ENCODE assay signal across 17 cellular contexts in the genomic region with DNA sequence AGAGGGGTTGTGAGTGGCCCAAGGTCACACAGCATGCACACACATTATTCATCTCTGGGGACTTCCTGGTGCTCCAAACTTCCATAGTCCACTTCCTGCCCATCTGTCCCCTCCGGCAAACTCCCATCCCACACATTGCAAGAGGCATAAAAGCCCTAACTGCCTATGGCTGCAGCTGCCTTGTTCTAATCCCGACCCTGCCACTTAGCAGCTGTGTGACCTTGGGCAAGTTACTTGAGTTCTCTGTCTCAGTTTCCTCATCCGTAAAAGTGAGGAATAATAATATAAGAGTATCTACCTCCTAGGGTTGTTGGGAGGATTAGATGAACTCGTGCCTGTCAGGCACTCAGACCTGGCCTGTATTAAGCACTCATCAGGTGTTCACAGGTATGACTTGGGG.
DNase-seq lines count a peak whose midpoint lies in the region; ATAC-seq, FAIRE-seq and TF ChIP-seq lines count a peak whose summit lies in the region.
"Had no signal": no experiment of that assay in that cellular context is flagged by ENCODE, and none has a peak within 500 bp of the region (broad histone marks: within the 10 kb centered on the region; RNA-seq: fewer than 3 reads in every experiment).

No MANE protein-coding gene starts in this region.

- TF ChIP-seq POLR2A in GM12891 (IDR thresholded peaks at IDR 0.05; ENCODE audit: low read depth, low read length) = no peak

- no peak for FAIRE-seq in GM12891 (lab: Jason Lieb, UNC)
- FAIRE-seq: G401.6 had no signal

- H3K9me3 Mint-ChIP-seq in endothelial cell (ENCODE audit: unreplicated experiment) (no peaks in the 10 kb centered on the region), osteocyte (ENCODE audit: unreplicated experiment) (no peaks in the 10 kb centered on the region)

- DNase-seq in activated effector memory CD4-positive, alpha-beta T cell treated with anti-CD3 and anti-CD28 coated beads, Interleukin-2, amount 50 U/mL, for 16 hours = peak; percentile 16
- DNase-seq in activated effector memory CD4-positive, alpha-beta T cell treated with Interleukin-2 at 50 U/mL for 16 hours = no peak
- DNase-seq in RPMI7951 (ENCODE audit: low read depth) (peak; percentile 32), endothelial cell (ENCODE audit: low spot score) (no peak), osteocyte (ENCODE audit: extremely low spot score, unreplicated experiment) (no peak), H4 (ENCODE audit: low spot score) (no peak), GM12891 (ENCODE audit: insufficient read length, low spot score) (no peak)
- DNase-seq: AML-193, DND-41, Karpas-422, NCI-H1417 treated with DMSO at 0.1 percent for 48 hours, NCI-H187 treated with DMSO at 0.1 percent for 48 hours, NCI-H226, NCI-H524 treated with DMSO at 0.1 percent for 48 hours, PC-9 had no signal

- H3K36me3 Mint-ChIP-seq in endothelial cell (ENCODE audit: low read depth, unreplicated experiment) (no peaks in the 10 kb centered on the region), osteocyte (ENCODE audit: unreplicated experiment) (no peaks in the 10 kb centered on the region)

- H3K27ac Mint-ChIP-seq in endothelial cell (ENCODE audit: unreplicated experiment) = peak overlapping the region; percentile 40
- H3K27ac Mint-ChIP-seq in osteocyte (ENCODE audit: unreplicated experiment) = peak overlapping the region; percentile 43

- H3K4me3 Mint-ChIP-seq in endothelial cell (ENCODE audit: unreplicated experiment) = no peak overlapping the region
- no peak overlapping the region for H3K4me3 Mint-ChIP-seq in osteocyte (ENCODE audit: unreplicated experiment)

- no peak for TF ChIP-seq CTCF in endothelial cell (IDR thresholded peaks at IDR 0.05; ENCODE audit: unreplicated experiment)
- TF ChIP-seq CTCF in osteocyte (IDR thresholded peaks at IDR 0.05) = no peak

- ATAC-seq in HG03039 (IDR thresholded peaks at IDR 0.05; ENCODE audit: unreplicated experiment) = no peak

- H3K27me3 Mint-ChIP-seq in endothelial cell (ENCODE audit: unreplicated experiment) = peaks cover 2% of the 10 kb centered on the region
- no peaks in the 10 kb centered on the region for H3K27me3 Mint-ChIP-seq in osteocyte (ENCODE audit: unreplicated experiment)

- peaks cover 5% of the 10 kb centered on the region for H3K4me1 Mint-ChIP-seq in endothelial cell (ENCODE audit: unreplicated experiment)
- H3K4me1 Mint-ChIP-seq in osteocyte (ENCODE audit: unreplicated experiment) = peaks cover 48% of the 10 kb centered on the region

TF ChIP-seq in GM12891, 5 proteins besides CTCF, POLR2A, EP300 and RAD21:
- TF ChIP-seq SPI1 (IDR thresholded peaks at IDR 0.05; ENCODE audit: low read depth, low read length) = no peak

Comparison
In these comparisons a context has a peak if more than half of its experiments do, and no peak if none do; other contexts are left out.
1. DNase-seq: peak in activated effector memory CD4-positive, alpha-beta T cell treated with anti-CD3 and anti-CD28 coated beads, Interleukin-2, amount 50 U/mL, for 16 hours (single experiment) and RPMI7951 (single experiment); none in activated effector memory CD4-positive, alpha-beta T cell treated with Interleukin-2 at 50 U/mL for 16 hours (single experiment), endothelial cell (single experiment), osteocyte (single experiment), H4 (single experiment) and GM12891 (single experiment).